ENCODE assay signal across 2 cellular contexts in genomic region chr21:45982256-45982757, GRCh38.
TF ChIP-seq lines count a peak whose summit lies in the region.

No MANE protein-coding gene starts in this region.

TF ChIP-seq in A549, 52 proteins besides CTCF, POLR2A, EP300 and RAD21 (continued from another document):
- no peak for TF ChIP-seq MAZ (IDR thresholded peaks at IDR 0.05; ENCODE audit: borderline replicate concordance, low read depth, low read length)

TF ChIP-seq in IMR-90, 13 proteins besides CTCF, POLR2A, EP300 and RAD21 (continued from another document):
- TF ChIP-seq USF2 (IDR thresholded peaks at IDR 0.05; ENCODE audit: low read depth, low read length), result no peak
